Comparison of ENCODE assay signal across 1 cellular context in genomic region chr7:44885394-44886317, GRCh38.
TF ChIP-seq lines count a peak whose summit lies in the region.

TSS of gene PURB (minus strand) at chr7:44885530. CDS start at chr7:44885348, 182 bp downstream.

TF ChIP-seq in HepG2, 621 proteins besides CTCF, POLR2A, EP300 and RAD21 (continued from another document and continues in another):
- TF ChIP-seq, protein P1, sequence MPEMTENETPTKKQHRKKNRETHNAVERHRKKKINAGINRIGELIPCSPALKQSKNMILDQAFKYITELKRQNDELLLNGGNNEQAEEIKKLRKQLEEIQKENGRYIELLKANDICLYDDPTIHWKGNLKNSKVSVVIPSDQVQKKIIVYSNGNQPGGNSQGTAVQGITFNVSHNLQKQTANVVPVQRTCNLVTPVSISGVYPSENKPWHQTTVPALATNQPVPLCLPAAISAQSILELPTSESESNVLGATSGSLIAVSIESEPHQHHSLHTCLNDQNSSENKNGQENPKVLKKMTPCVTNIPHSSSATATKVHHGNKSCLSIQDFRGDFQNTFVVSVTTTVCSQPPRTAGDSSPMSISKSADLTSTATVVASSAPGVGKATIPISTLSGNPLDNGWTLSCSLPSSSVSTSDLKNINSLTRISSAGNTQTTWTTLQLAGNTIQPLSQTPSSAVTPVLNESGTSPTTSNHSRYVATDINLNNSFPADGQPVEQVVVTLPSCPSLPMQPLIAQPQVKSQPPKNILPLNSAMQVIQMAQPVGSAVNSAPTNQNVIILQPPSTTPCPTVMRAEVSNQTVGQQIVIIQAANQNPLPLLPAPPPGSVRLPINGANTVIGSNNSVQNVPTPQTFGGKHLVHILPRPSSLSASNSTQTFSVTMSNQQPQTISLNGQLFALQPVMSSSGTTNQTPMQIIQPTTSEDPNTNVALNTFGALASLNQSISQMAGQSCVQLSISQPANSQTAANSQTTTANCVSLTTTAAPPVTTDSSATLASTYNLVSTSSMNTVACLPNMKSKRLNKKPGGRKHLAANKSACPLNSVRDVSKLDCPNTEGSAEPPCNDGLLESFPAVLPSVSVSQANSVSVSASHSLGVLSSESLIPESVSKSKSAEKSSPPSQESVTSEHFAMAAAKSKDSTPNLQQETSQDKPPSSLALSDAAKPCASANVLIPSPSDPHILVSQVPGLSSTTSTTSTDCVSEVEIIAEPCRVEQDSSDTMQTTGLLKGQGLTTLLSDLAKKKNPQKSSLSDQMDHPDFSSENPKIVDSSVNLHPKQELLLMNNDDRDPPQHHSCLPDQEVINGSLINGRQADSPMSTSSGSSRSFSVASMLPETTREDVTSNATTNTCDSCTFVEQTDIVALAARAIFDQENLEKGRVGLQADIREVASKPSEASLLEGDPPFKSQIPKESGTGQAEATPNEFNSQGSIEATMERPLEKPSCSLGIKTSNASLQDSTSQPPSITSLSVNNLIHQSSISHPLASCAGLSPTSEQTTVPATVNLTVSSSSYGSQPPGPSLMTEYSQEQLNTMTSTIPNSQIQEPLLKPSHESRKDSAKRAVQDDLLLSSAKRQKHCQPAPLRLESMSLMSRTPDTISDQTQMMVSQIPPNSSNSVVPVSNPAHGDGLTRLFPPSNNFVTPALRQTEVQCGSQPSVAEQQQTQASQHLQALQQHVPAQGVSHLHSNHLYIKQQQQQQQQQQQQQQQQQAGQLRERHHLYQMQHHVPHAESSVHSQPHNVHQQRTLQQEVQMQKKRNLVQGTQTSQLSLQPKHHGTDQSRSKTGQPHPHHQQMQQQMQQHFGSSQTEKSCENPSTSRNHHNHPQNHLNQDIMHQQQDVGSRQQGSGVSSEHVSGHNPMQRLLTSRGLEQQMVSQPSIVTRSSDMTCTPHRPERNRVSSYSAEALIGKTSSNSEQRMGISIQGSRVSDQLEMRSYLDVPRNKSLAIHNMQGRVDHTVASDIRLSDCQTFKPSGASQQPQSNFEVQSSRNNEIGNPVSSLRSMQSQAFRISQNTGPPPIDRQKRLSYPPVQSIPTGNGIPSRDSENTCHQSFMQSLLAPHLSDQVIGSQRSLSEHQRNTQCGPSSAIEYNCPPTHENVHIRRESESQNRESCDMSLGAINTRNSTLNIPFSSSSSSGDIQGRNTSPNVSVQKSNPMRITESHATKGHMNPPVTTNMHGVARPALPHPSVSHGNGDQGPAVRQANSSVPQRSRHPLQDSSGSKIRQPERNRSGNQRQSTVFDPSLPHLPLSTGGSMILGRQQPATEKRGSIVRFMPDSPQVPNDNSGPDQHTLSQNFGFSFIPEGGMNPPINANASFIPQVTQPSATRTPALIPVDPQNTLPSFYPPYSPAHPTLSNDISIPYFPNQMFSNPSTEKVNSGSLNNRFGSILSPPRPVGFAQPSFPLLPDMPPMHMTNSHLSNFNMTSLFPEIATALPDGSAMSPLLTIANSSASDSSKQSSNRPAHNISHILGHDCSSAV (CRISPR knock-in tag; IDR thresholded peaks at IDR 0.05; ENCODE audit: borderline replicate concordance), result no peak
- no peak for TF ChIP-seq ZNF10 (CRISPR knock-in tag; IDR thresholded peaks at IDR 0.05; ENCODE audit: borderline replicate concordance, low read depth)
- TF ChIP-seq KAT2B (IDR thresholded peaks at IDR 0.05; ENCODE audit: borderline replicate concordance, low read depth, low read length), result no peak
- no peak for TF ChIP-seq RBM22 (optimal IDR thresholded peaks at IDR 0.05; ENCODE audit: low read length)
- no peak; the same call in 1 of the 2 replicates for TF ChIP-seq ZBED4 (CRISPR knock-in tag; IDR thresholded peaks at IDR 0.05; ENCODE audit: borderline replicate concordance)
- no peak; the same call in 1 of the 2 replicates for TF ChIP-seq ZNF747 (CRISPR knock-in tag; IDR thresholded peaks at IDR 0.05; ENCODE audit: borderline replicate concordance)
- no peak for TF ChIP-seq ZNF335 (CRISPR knock-in tag; IDR thresholded peaks at IDR 0.05)
- TF ChIP-seq THYN1 (CRISPR knock-in tag; IDR thresholded peaks at IDR 0.05; ENCODE audit: borderline replicate concordance, low read depth), result no peak
- no peak for TF ChIP-seq ZNF205 (CRISPR knock-in tag; IDR thresholded peaks at IDR 0.05)
- TF ChIP-seq, protein P2, sequence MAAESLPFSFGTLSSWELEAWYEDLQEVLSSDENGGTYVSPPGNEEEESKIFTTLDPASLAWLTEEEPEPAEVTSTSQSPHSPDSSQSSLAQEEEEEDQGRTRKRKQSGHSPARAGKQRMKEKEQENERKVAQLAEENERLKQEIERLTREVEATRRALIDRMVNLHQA (CRISPR knock-in tag; IDR thresholded peaks at IDR 0.05), result no peak
- peak; percentile 83 for TF ChIP-seq ZNF274 (CRISPR knock-in tag; IDR thresholded peaks at IDR 0.05)
- no peak for TF ChIP-seq ZNF577 (CRISPR knock-in tag; IDR thresholded peaks at IDR 0.05; ENCODE audit: borderline replicate concordance, low read depth)
- no peak for TF ChIP-seq NPAS2 (CRISPR knock-in tag; IDR thresholded peaks at IDR 0.05; ENCODE audit: borderline replicate concordance)
- TF ChIP-seq PLRG1 (conservative IDR thresholded peaks at IDR 0.05), result no peak
- no peak; the same call in 1 of the 2 replicates for TF ChIP-seq ZNF639 (CRISPR knock-in tag; conservative IDR thresholded peaks at IDR 0.05)
- TF ChIP-seq, protein P3, sequence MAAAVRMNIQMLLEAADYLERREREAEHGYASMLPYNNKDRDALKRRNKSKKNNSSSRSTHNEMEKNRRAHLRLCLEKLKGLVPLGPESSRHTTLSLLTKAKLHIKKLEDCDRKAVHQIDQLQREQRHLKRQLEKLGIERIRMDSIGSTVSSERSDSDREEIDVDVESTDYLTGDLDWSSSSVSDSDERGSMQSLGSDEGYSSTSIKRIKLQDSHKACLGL (CRISPR knock-in tag; IDR thresholded peaks at IDR 0.05), result no peak
- no peak for TF ChIP-seq MLXIP (CRISPR knock-in tag; IDR thresholded peaks at IDR 0.05; ENCODE audit: borderline replicate concordance)
- TF ChIP-seq ZNF101 (CRISPR knock-in tag; IDR thresholded peaks at IDR 0.05; ENCODE audit: borderline replicate concordance, low read depth), result no peak
- peak; percentile 57; the same call in 1 of the 2 replicates for TF ChIP-seq ZNF558 (CRISPR knock-in tag; IDR thresholded peaks at IDR 0.05; ENCODE audit: borderline replicate concordance)
- TF ChIP-seq, protein P4, sequence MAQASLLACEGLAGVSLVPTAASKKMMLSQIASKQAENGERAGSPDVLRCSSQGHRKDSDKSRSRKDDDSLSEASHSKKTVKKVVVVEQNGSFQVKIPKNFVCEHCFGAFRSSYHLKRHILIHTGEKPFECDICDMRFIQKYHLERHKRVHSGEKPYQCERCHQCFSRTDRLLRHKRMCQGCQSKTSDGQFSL (CRISPR knock-in tag; IDR thresholded peaks at IDR 0.05), result peak; percentile 95
- TF ChIP-seq GTF2F1 (IDR thresholded peaks at IDR 0.05; ENCODE audit: low read length), result no peak
- peak; percentile 52; the same call in 1 of the 2 replicates for TF ChIP-seq ZNF547 (CRISPR knock-in tag; IDR thresholded peaks at IDR 0.05)
- TF ChIP-seq, protein P5, sequence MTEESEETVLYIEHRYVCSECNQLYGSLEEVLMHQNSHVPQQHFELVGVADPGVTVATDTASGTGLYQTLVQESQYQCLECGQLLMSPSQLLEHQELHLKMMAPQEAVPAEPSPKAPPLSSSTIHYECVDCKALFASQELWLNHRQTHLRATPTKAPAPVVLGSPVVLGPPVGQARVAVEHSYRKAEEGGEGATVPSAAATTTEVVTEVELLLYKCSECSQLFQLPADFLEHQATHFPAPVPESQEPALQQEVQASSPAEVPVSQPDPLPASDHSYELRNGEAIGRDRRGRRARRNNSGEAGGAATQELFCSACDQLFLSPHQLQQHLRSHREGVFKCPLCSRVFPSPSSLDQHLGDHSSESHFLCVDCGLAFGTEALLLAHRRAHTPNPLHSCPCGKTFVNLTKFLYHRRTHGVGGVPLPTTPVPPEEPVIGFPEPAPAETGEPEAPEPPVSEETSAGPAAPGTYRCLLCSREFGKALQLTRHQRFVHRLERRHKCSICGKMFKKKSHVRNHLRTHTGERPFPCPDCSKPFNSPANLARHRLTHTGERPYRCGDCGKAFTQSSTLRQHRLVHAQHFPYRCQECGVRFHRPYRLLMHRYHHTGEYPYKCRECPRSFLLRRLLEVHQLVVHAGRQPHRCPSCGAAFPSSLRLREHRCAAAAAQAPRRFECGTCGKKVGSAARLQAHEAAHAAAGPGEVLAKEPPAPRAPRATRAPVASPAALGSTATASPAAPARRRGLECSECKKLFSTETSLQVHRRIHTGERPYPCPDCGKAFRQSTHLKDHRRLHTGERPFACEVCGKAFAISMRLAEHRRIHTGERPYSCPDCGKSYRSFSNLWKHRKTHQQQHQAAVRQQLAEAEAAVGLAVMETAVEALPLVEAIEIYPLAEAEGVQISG (CRISPR knock-in tag; IDR thresholded peaks at IDR 0.05), result peak; percentile 91
- no peak for TF ChIP-seq ZNF570 (CRISPR knock-in tag; IDR thresholded peaks at IDR 0.05; ENCODE audit: borderline replicate concordance)
- no peak for TF ChIP-seq NFE2L2 (IDR thresholded peaks at IDR 0.05; ENCODE audit: low read length)
- TF ChIP-seq PHF21A (CRISPR knock-in tag; IDR thresholded peaks at IDR 0.05), result peak; percentile 52; the same call in 1 of the 2 replicates
- no peak for TF ChIP-seq GPBP1L1 (CRISPR knock-in tag; IDR thresholded peaks at IDR 0.05)
- peak; percentile 89 for TF ChIP-seq TOPORS (CRISPR knock-in tag; IDR thresholded peaks at IDR 0.05)
- TF ChIP-seq ZNF788 (CRISPR knock-in tag; IDR thresholded peaks at IDR 0.05; ENCODE audit: borderline replicate concordance), result peak; percentile 70
- TF ChIP-seq STAG1 (CRISPR knock-in tag; IDR thresholded peaks at IDR 0.05), result no peak
- TF ChIP-seq SRF (IDR thresholded peaks at IDR 0.05; ENCODE audit: low read depth, low read length), result peak; percentile 74
- no peak for TF ChIP-seq NBN (conservative IDR thresholded peaks at IDR 0.05)
